13 cellular contexts compared by ENCODE assay signal in genomic region chr15:58515807-58516206, GRCh38.
DNase-seq lines count a peak whose midpoint lies in the region; ATAC-seq lines count a peak whose summit lies in the region.
"Had no signal": no experiment of that assay in that cellular context is flagged by ENCODE, and none has a peak within 500 bp of the region (broad histone marks: within the 10 kb centered on the region; RNA-seq: fewer than 3 reads in every experiment).

No MANE protein-coding gene starts in this region.

- peaks cover 5% of the 10 kb centered on the region for H3K9me3 Mint-ChIP-seq in activated naive CD4-positive, alpha-beta T cell treated with anti-CD3 and anti-CD28 coated beads, Interleukin-2, amount 50 U/mL, for 24 hours
- H3K9me3 Mint-ChIP-seq in activated naive CD8-positive, alpha-beta T cell treated with anti-CD3 and anti-CD28 coated beads for 36 hours: peaks cover 7% of the 10 kb centered on the region
- peaks cover 7 to 8% of the 10 kb centered on the region in 2 donors for H3K9me3 Mint-ChIP-seq in stimulated activated naive B cell treated with anti-CD40 and anti-IgM and Interleukin-4, amounts not matched to agents 10 μg/mL and 1 μg/mL and 100 μg/mL, for 72 hours

- DNase-seq in activated naive CD4-positive, alpha-beta T cell (lab: John Stamatoyannopoulos, UW): no peak
- DNase-seq in NOMO-1 treated with DMSO at 0.1 percent for 48 hours (lab: John Stamatoyannopoulos, UW; ENCODE audit: unreplicated experiment) (peak; percentile 71), HUDEP-2 (lab: John Stamatoyannopoulos, UW; ENCODE audit: unreplicated experiment in 76 of 76) (no peak), NCI-H128 (lab: John Stamatoyannopoulos, UW; ENCODE audit: unreplicated experiment) (no peak), DMS53 (lab: John Stamatoyannopoulos, UW) (no peak)
- peak; percentile 30 for DNase-seq in activated naive CD8-positive, alpha-beta T cell treated with anti-CD3 and anti-CD28 coated beads for 36 hours
- no peak for DNase-seq in stimulated activated naive B cell treated with anti-CD40 and anti-IgM and Interleukin-4, amounts not matched to agents 10 μg/mL and 1 μg/mL and 100 μg/mL, for 72 hours
- DNase-seq: H7, heart right ventricle, left ventricle myocardium superior, NCI-H1694, occipital lobe had no signal

- peak in 1 of 2 donors; percentile 45 for ATAC-seq in stimulated activated naive B cell treated with anti-CD40 and anti-IgM and Interleukin-4, amounts not matched to agents 10 μg/mL and 1 μg/mL and 100 μg/mL, for 72 hours (replicated peaks)
- ATAC-seq: heart right ventricle, left ventricle myocardium superior had no signal

- H3K36me3 Mint-ChIP-seq in activated naive CD4-positive, alpha-beta T cell treated with anti-CD3 and anti-CD28 coated beads, Interleukin-2, amount 50 U/mL, for 24 hours: peaks cover 2% of the 10 kb centered on the region
- H3K36me3 Mint-ChIP-seq in activated naive CD8-positive, alpha-beta T cell treated with anti-CD3 and anti-CD28 coated beads for 36 hours: peaks cover 26% of the 10 kb centered on the region
- H3K36me3 Mint-ChIP-seq in stimulated activated naive B cell treated with anti-CD40 and anti-IgM and Interleukin-4, amounts not matched to agents 10 μg/mL and 1 μg/mL and 100 μg/mL, for 72 hours: peaks cover 2 to 3% of the 10 kb centered on the region in 2 donors

- H3K27ac Mint-ChIP-seq in activated naive CD4-positive, alpha-beta T cell treated with anti-CD3 and anti-CD28 coated beads, Interleukin-2, amount 50 U/mL, for 24 hours: peak overlapping the region; percentile 87
- peak overlapping the region; percentile 90 for H3K27ac Mint-ChIP-seq in activated naive CD8-positive, alpha-beta T cell treated with anti-CD3 and anti-CD28 coated beads for 36 hours
- peak overlapping the region; percentile 44 for H3K27ac Mint-ChIP-seq in stimulated activated naive B cell treated with anti-CD40 and anti-IgM and Interleukin-4, amounts not matched to agents 10 μg/mL and 1 μg/mL and 100 μg/mL, for 72 hours

- no peaks in the 10 kb centered on the region for H3K27me3 Mint-ChIP-seq in activated naive CD4-positive, alpha-beta T cell treated with anti-CD3 and anti-CD28 coated beads, Interleukin-2, amount 50 U/mL, for 24 hours
- no peaks in the 10 kb centered on the region for H3K27me3 Mint-ChIP-seq in activated naive CD8-positive, alpha-beta T cell treated with anti-CD3 and anti-CD28 coated beads for 36 hours
- peaks cover 0 to 4% of the 10 kb centered on the region in 2 donors for H3K27me3 Mint-ChIP-seq in stimulated activated naive B cell treated with anti-CD40 and anti-IgM and Interleukin-4, amounts not matched to agents 10 μg/mL and 1 μg/mL and 100 μg/mL, for 72 hours

- peaks cover 68% of the 10 kb centered on the region for H3K4me1 Mint-ChIP-seq in activated naive CD4-positive, alpha-beta T cell treated with anti-CD3 and anti-CD28 coated beads, Interleukin-2, amount 50 U/mL, for 24 hours
- peaks cover 61% of the 10 kb centered on the region for H3K4me1 Mint-ChIP-seq in activated naive CD8-positive, alpha-beta T cell treated with anti-CD3 and anti-CD28 coated beads for 36 hours
- peaks cover 25 to 45% of the 10 kb centered on the region in 2 donors for H3K4me1 Mint-ChIP-seq in stimulated activated naive B cell treated with anti-CD40 and anti-IgM and Interleukin-4, amounts not matched to agents 10 μg/mL and 1 μg/mL and 100 μg/mL, for 72 hours

- peak overlapping the region; percentile 45 for H3K4me3 Mint-ChIP-seq in activated naive CD4-positive, alpha-beta T cell treated with anti-CD3 and anti-CD28 coated beads, Interleukin-2, amount 50 U/mL, for 24 hours
- H3K4me3 Mint-ChIP-seq in activated naive CD8-positive, alpha-beta T cell treated with anti-CD3 and anti-CD28 coated beads for 36 hours: no peak overlapping the region
- no peak overlapping the region for H3K4me3 Mint-ChIP-seq in stimulated activated naive B cell treated with anti-CD40 and anti-IgM and Interleukin-4, amounts not matched to agents 10 μg/mL and 1 μg/mL and 100 μg/mL, for 72 hours

Comparison
In these comparisons a context has a peak if more than half of its experiments do, and no peak if none do; other contexts are left out.
1. DNase-seq: peak in NOMO-1 treated with DMSO at 0.1 percent for 48 hours (single experiment) and activated naive CD8-positive, alpha-beta T cell treated with anti-CD3 and anti-CD28 coated beads for 36 hours (single experiment); none in activated naive CD4-positive, alpha-beta T cell (0 of 4), stimulated activated naive B cell treated with anti-CD40 and anti-IgM and Interleukin-4, amounts not matched to agents 10 μg/mL and 1 μg/mL and 100 μg/mL, for 72 hours (single experiment), HUDEP-2 (0 of 76), NCI-H128 (single experiment) and DMS53 (single experiment).
2. Peak in every context shown above with its lines, with median percentiles within 50 percentile points of each other: H3K27ac Mint-ChIP-seq.